Comparison of ENCODE assay signal across 1 cellular context in the genomic region with DNA sequence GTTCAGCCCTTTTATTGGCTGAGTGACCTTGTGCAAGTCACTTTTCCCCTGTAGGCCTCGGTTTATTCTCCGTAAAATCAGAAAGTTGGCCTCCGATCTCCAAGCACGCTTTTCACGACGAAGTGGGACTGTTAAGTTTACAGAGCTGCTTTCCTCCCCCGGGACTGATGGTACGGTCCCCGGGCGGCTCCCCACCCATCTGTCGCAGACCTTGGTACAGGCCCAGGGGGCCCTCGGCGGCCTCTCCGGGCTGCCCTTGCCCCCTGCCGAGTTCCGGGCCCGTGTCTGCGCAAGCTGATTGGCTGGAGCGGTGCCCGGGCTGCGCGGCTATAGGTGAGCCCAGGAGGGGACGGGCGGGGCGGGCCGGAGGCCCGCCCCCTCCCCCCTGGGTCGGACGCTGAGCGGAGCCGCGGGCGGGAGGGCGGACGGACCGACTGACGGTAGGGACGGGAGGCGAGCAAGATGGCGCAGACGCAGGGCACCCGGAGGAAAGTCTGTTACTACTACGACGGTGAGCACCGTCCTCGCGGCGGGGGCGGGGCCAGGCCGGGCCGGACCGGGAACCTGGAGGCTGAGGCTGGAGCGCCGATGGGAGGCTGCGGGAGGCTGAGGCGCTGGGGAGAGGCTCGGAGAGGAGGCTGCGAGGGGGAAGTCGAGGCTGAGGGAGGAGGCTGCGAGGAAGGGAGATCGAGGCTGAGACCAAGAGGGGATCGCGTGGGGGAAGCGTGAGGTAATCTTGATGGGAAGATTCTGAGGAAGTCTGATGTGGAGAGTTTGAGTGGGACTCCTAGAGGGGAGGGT.
TF ChIP-seq lines count a peak whose summit lies in the region.

A gene (plus strand): TSS at position 376 of the 801 bp plus-strand sequence. CDS start 87 bp downstream, at position 463.

TF ChIP-seq in HepG2, 621 proteins besides CTCF, POLR2A, EP300 and RAD21 (continued from another document and continues in another):
- TF ChIP-seq, protein P1, sequence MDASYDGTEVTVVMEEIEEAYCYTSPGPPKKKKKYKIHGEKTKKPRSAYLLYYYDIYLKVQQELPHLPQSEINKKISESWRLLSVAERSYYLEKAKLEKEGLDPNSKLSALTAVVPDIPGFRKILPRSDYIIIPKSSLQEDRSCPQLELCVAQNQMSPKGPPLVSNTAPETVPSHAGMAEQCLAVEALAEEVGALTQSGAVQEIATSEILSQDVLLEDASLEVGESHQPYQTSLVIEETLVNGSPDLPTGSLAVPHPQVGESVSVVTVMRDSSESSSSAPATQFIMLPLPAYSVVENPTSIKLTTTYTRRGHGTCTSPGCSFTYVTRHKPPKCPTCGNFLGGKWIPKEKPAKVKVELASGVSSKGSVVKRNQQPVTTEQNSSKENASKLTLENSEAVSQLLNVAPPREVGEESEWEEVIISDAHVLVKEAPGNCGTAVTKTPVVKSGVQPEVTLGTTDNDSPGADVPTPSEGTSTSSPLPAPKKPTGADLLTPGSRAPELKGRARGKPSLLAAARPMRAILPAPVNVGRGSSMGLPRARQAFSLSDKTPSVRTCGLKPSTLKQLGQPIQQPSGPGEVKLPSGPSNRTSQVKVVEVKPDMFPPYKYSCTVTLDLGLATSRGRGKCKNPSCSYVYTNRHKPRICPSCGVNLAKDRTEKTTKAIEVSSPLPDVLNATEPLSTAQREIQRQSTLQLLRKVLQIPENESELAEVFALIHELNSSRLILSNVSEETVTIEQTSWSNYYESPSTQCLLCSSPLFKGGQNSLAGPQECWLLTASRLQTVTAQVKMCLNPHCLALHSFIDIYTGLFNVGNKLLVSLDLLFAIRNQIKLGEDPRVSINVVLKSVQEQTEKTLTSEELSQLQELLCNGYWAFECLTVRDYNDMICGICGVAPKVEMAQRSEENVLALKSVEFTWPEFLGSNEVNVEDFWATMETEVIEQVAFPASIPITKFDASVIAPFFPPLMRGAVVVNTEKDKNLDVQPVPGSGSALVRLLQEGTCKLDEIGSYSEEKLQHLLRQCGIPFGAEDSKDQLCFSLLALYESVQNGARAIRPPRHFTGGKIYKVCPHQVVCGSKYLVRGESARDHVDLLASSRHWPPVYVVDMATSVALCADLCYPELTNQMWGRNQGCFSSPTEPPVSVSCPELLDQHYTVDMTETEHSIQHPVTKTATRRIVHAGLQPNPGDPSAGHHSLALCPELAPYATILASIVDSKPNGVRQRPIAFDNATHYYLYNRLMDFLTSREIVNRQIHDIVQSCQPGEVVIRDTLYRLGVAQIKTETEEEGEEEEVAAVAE (CRISPR knock-in tag; IDR thresholded peaks at IDR 0.05; ENCODE audit: borderline replicate concordance): no peak; the same call in 1 of the 2 replicates
- TF ChIP-seq, protein P2, sequence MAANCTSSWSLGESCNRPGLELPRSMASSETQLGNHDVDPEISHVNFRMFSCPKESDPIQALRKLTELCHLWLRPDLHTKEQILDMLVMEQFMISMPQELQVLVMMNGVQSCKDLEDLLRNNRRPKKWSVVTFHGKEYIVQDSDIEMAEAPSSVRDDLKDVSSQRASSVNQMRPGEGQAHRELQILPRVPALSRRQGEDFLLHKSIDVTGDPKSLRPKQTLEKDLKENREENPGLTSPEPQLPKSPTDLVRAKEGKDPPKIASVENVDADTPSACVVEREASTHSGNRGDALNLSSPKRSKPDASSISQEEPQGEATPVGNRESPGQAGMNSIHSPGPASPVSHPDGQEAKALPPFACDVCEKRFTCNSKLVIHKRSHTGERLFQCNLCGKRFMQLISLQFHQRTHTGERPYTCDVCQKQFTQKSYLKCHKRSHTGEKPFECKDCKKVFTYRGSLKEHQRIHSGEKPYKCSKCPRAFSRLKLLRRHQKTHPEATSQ (CRISPR knock-in tag; IDR thresholded peaks at IDR 0.05; ENCODE audit: borderline replicate concordance): peak; percentile 52; the same call in 1 of the 2 replicates
- TF ChIP-seq PHF21A (CRISPR knock-in tag; IDR thresholded peaks at IDR 0.05): peak; percentile 85
- TF ChIP-seq SIX4 (CRISPR knock-in tag; IDR thresholded peaks at IDR 0.05): no peak
- no peak for TF ChIP-seq SP4 (CRISPR knock-in tag; IDR thresholded peaks at IDR 0.05)
- TF ChIP-seq, protein P3, sequence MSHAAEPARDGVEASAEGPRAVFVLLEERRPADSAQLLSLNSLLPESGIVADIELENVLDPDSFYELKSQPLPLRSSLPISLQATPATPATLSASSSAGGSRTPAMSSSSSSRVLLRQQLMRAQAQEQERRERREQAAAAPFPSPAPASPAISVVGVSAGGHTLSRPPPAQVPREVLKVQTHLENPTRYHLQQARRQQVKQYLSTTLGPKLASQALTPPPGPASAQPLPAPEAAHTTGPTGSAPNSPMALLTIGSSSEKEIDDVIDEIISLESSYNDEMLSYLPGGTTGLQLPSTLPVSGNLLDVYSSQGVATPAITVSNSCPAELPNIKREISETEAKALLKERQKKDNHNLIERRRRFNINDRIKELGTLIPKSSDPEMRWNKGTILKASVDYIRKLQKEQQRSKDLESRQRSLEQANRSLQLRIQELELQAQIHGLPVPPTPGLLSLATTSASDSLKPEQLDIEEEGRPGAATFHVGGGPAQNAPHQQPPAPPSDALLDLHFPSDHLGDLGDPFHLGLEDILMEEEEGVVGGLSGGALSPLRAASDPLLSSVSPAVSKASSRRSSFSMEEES (CRISPR knock-in tag; IDR thresholded peaks at IDR 0.05): no peak; the same call in 1 of the 2 replicates
- TF ChIP-seq, protein P4, sequence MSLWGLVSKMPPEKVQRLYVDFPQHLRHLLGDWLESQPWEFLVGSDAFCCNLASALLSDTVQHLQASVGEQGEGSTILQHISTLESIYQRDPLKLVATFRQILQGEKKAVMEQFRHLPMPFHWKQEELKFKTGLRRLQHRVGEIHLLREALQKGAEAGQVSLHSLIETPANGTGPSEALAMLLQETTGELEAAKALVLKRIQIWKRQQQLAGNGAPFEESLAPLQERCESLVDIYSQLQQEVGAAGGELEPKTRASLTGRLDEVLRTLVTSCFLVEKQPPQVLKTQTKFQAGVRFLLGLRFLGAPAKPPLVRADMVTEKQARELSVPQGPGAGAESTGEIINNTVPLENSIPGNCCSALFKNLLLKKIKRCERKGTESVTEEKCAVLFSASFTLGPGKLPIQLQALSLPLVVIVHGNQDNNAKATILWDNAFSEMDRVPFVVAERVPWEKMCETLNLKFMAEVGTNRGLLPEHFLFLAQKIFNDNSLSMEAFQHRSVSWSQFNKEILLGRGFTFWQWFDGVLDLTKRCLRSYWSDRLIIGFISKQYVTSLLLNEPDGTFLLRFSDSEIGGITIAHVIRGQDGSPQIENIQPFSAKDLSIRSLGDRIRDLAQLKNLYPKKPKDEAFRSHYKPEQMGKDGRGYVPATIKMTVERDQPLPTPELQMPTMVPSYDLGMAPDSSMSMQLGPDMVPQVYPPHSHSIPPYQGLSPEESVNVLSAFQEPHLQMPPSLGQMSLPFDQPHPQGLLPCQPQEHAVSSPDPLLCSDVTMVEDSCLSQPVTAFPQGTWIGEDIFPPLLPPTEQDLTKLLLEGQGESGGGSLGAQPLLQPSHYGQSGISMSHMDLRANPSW (CRISPR knock-in tag; IDR thresholded peaks at IDR 0.05; ENCODE audit: borderline replicate concordance): no peak
- no peak for TF ChIP-seq SMYD3 (CRISPR knock-in tag; IDR thresholded peaks at IDR 0.05)
- peak; percentile 77 for TF ChIP-seq POLR2G (IDR thresholded peaks at IDR 0.05; ENCODE audit: low read depth, low read length)
- peak; percentile 89 for TF ChIP-seq NFYC (CRISPR knock-in tag; IDR thresholded peaks at IDR 0.05)
- no peak for TF ChIP-seq ZZZ3 (CRISPR knock-in tag; IDR thresholded peaks at IDR 0.05; ENCODE audit: borderline replicate concordance)
- TF ChIP-seq, protein P5, sequence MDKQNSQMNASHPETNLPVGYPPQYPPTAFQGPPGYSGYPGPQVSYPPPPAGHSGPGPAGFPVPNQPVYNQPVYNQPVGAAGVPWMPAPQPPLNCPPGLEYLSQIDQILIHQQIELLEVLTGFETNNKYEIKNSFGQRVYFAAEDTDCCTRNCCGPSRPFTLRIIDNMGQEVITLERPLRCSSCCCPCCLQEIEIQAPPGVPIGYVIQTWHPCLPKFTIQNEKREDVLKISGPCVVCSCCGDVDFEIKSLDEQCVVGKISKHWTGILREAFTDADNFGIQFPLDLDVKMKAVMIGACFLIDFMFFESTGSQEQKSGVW (CRISPR knock-in tag; IDR thresholded peaks at IDR 0.05; ENCODE audit: borderline replicate concordance): no peak
- no peak for TF ChIP-seq HMG20B (CRISPR knock-in tag; conservative IDR thresholded peaks at IDR 0.05)
- TF ChIP-seq MTA1 (CRISPR knock-in tag; IDR thresholded peaks at IDR 0.05; ENCODE audit: borderline replicate concordance): no peak
- TF ChIP-seq ZNF781 (CRISPR knock-in tag; IDR thresholded peaks at IDR 0.05; ENCODE audit: borderline replicate concordance, not compliant biosample characterization): no peak
- no peak for TF ChIP-seq STAG1 (CRISPR knock-in tag; IDR thresholded peaks at IDR 0.05)
- TF ChIP-seq HOXA3 (CRISPR knock-in tag; IDR thresholded peaks at IDR 0.05): peak; percentile 58; the same call in 1 of the 2 replicates
- TF ChIP-seq, protein P6, sequence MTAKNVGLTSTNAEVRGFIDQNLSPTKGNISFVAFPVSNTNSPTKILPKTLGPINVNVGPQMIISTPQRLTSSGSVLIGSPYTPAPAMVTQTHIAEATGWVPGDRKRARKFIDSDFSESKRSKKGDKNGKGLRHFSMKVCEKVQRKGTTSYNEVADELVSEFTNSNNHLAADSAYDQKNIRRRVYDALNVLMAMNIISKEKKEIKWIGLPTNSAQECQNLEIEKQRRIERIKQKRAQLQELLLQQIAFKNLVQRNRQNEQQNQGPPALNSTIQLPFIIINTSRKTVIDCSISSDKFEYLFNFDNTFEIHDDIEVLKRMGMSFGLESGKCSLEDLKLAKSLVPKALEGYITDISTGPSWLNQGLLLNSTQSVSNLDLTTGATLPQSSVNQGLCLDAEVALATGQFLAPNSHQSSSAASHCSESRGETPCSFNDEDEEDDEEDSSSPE (CRISPR knock-in tag; IDR thresholded peaks at IDR 0.05): no peak; the same call in 1 of the 2 replicates
- no peak for TF ChIP-seq ZNF17 (CRISPR knock-in tag; IDR thresholded peaks at IDR 0.05)
- TF ChIP-seq PHB2 (IDR thresholded peaks at IDR 0.05; ENCODE audit: partially characterized antibody): no peak
- no peak for TF ChIP-seq XBP1 (CRISPR knock-in tag; IDR thresholded peaks at IDR 0.05)
- TF ChIP-seq PHF5A (CRISPR knock-in tag; IDR thresholded peaks at IDR 0.05; ENCODE audit: low read depth, unreplicated experiment): no peak
- 0 out of 2 replicates have a peak, but pooled peaks have one; percentile 50 for TF ChIP-seq ZNF367 (CRISPR knock-in tag; IDR thresholded peaks at IDR 0.05; ENCODE audit: borderline replicate concordance)
- peak; percentile 90; the same call in 1 of the 2 replicates for TF ChIP-seq NFKB2 (CRISPR knock-in tag; IDR thresholded peaks at IDR 0.05; ENCODE audit: borderline replicate concordance)
- TF ChIP-seq, protein P7, sequence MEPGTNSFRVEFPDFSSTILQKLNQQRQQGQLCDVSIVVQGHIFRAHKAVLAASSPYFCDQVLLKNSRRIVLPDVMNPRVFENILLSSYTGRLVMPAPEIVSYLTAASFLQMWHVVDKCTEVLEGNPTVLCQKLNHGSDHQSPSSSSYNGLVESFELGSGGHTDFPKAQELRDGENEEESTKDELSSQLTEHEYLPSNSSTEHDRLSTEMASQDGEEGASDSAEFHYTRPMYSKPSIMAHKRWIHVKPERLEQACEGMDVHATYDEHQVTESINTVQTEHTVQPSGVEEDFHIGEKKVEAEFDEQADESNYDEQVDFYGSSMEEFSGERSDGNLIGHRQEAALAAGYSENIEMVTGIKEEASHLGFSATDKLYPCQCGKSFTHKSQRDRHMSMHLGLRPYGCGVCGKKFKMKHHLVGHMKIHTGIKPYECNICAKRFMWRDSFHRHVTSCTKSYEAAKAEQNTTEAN (CRISPR knock-in tag; conservative IDR thresholded peaks at IDR 0.05): no peak; the same call in 1 of the 2 replicates
- TF ChIP-seq, protein P8, sequence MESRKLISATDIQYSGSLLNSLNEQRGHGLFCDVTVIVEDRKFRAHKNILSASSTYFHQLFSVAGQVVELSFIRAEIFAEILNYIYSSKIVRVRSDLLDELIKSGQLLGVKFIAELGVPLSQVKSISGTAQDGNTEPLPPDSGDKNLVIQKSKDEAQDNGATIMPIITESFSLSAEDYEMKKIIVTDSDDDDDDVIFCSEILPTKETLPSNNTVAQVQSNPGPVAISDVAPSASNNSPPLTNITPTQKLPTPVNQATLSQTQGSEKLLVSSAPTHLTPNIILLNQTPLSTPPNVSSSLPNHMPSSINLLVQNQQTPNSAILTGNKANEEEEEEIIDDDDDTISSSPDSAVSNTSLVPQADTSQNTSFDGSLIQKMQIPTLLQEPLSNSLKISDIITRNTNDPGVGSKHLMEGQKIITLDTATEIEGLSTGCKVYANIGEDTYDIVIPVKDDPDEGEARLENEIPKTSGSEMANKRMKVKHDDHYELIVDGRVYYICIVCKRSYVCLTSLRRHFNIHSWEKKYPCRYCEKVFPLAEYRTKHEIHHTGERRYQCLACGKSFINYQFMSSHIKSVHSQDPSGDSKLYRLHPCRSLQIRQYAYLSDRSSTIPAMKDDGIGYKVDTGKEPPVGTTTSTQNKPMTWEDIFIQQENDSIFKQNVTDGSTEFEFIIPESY (CRISPR knock-in tag; IDR thresholded peaks at IDR 0.05): peak; percentile 53; the same call in 1 of the 2 replicates
- TF ChIP-seq, protein P9, sequence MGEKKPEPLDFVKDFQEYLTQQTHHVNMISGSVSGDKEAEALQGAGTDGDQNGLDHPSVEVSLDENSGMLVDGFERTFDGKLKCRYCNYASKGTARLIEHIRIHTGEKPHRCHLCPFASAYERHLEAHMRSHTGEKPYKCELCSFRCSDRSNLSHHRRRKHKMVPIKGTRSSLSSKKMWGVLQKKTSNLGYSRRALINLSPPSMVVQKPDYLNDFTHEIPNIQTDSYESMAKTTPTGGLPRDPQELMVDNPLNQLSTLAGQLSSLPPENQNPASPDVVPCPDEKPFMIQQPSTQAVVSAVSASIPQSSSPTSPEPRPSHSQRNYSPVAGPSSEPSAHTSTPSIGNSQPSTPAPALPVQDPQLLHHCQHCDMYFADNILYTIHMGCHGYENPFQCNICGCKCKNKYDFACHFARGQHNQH (CRISPR knock-in tag; IDR thresholded peaks at IDR 0.05): no peak
- no peak for TF ChIP-seq MAFG (CRISPR knock-in tag; IDR thresholded peaks at IDR 0.05)
- peak; percentile 15; the same call in 1 of the 2 replicates for TF ChIP-seq ZNF160 (CRISPR knock-in tag; IDR thresholded peaks at IDR 0.05)
- TF ChIP-seq RFX1 (IDR thresholded peaks at IDR 0.05): no peak
- TF ChIP-seq RXRA (CRISPR knock-in tag; IDR thresholded peaks at IDR 0.05): peak; percentile 42
